In the genomic region with DNA sequence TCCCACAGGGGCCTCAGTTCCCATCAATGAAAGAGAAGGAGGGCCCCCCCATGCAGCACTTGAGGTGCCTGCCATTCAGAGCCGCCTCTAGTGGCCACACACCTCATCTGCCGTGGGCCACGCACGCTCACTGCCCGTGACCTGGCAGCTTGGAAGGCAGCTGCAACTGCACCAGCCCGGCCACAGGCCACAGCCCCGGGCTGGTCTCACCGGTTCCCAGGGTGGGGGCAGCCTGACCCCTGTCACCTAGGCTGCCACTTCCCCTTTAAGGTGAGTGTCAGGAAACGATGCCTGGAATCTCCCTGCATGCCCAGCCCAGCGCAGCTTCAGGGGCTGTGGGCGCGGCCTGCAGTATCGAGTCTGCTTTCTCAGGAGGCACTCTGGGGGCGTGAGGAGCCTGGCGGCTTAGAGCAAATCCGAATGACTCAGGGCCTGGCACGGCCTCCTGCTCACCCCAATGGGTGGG, we compare ENCODE assay signal across 10 cellular contexts. TPM values are rescaled to one million over a fixed set of nuclear protein-coding genes. Genes with fewer than 3 reads are reported as not detected.
A peak's percentile ranks its signal among the peaks of the same experiment; 100 is the strongest.
DNase-seq lines count a peak whose midpoint lies in the region; ATAC-seq, FAIRE-seq and TF ChIP-seq lines count a peak whose summit lies in the region.
"Had no signal": no experiment of that assay in that cellular context is flagged by ENCODE, and none has a peak within 500 bp of the region (broad histone marks: within the 10 kb centered on the region; RNA-seq: fewer than 3 reads in every experiment).

No MANE protein-coding gene starts in this region.

- H4K91ac ChIP-seq in H9 (ENCODE audit: insufficient read length, low read depth, low read length), result no peak overlapping the region

- no peaks in the 10 kb centered on the region for H3K36me3 ChIP-seq in GM12878 (ENCODE audit: control insufficient read depth in 2 of 2, insufficient read depth in 2 of 2, low read length in 1 of 2)
- no peaks in the 10 kb centered on the region for H3K36me3 ChIP-seq in neural progenitor cell
- no peaks in the 10 kb centered on the region for H3K36me3 ChIP-seq in H7 (replicated peaks; ENCODE audit: control insufficient read depth, insufficient read depth, low read length)
- H3K36me3 ChIP-seq: neutrophil, upper lobe of left lung had no signal

- H3K9me3 Mint-ChIP-seq in H9 (no peaks in the 10 kb centered on the region), neural progenitor cell (no peaks in the 10 kb centered on the region)

- CTCF ChIA-PET in GM12878 (lab: Yijun Ruan, JAX), result interaction anchor here (1.9 kb wide), 1 partner anchor 21 kb away, joined by 4 read pairs; no protein-coding TSS in a partner anchor

- no peak overlapping the region for H3K4me3 Mint-ChIP-seq in H9
- H3K4me3 Mint-ChIP-seq in neural progenitor cell, result no peak overlapping the region

- BruUV-seq in GM12878 (replicated peaks; lab: Mats Ljungman, UMichigan), result no TSS peak

- H2BK120ac ChIP-seq in H9 (ENCODE audit: low read depth, low read length, poor library complexity, severe bottlenecking), result no peak overlapping the region

- peaks cover 2 to 12% of the 10 kb centered on the region in 2 experiments for H3K4me1 Mint-ChIP-seq in H9
- H3K4me1 Mint-ChIP-seq in neural progenitor cell, result peaks cover 4% of the 10 kb centered on the region

- H3K4me2 ChIP-seq in H9 (ENCODE audit: insufficient read depth, insufficient read length, low read length) (no peak overlapping the region), GM12878 (ENCODE audit: control insufficient read depth, insufficient read depth) (no peak overlapping the region), neural progenitor cell (no peak overlapping the region)

- no peak overlapping the region for H2BK20ac ChIP-seq in H9 (ENCODE audit: low read depth, low read length, poor library complexity, severe bottlenecking)

- RAD21 ChIA-PET in GM12878 (lab: Charles Lee; ENCODE audit: unreplicated experiment), result no interaction called here

- no CpG with 5 or more reads among the region's 17 CpGs for WGBS in H9 (ENCODE audit: extremely low coverage, insufficient read length, low lambda C conversion rate)
- 13% methylated on average over 17 of the region's 17 CpGs for WGBS in GM12878 (ENCODE audit: insufficient coverage, insufficient replicate concordance, low lambda C conversion rate, missing lambda C conversion rate)

- H3K27ac Mint-ChIP-seq in H9, result peak overlapping the region in 2 of 3 experiments; percentile 60 to 85; a peak in 4 of 7 replicates
- peak overlapping the region; percentile 63 for H3K27ac Mint-ChIP-seq in neural progenitor cell

- DNase-seq in AG20443 (ENCODE audit: low spot score) (peak; percentile 73), H9 (peak; percentile 80), GM12878 (ENCODE audit: low read depth, low spot score) (no peak), neural progenitor cell (ENCODE audit: low spot score) (peak; percentile 85), NCI-H146 (lab: John Stamatoyannopoulos, UW) (no peak), H7 (no peak)

- H3K14ac ChIP-seq in H9 (ENCODE audit: insufficient read depth, low read length), result peak overlapping the region; percentile 8; the same call in 1 of the 2 replicates

- TF ChIP-seq CTCF in H9 (conservative IDR thresholded peaks at IDR 0.05) (peak; percentile 43; the same call in 2 of the 3 replicates), GM12878 (IDR thresholded peaks at IDR 0.05 in 2 of 3, conservative IDR thresholded peaks at IDR 0.05 in 1 of 3; ENCODE audit: control insufficient read depth in 2 of 3, extremely low read depth in 1 of 3, insufficient read depth in 1 of 3, low read depth in 3 of 3, low read length in 3 of 3) (no peak), neural progenitor cell (IDR thresholded peaks at IDR 0.05) (peak; percentile 30)

- no peak overlapping the region for H2AK5ac ChIP-seq in H9 (ENCODE audit: insufficient read length, low read length)

- H3K4ac ChIP-seq in H9 (ENCODE audit: low read depth, low read length), result no peak overlapping the region

- H2BK15ac ChIP-seq in H9 (ENCODE audit: low read depth, low read length), result no peak overlapping the region

- H3K4me3 ChIP-seq in GM12878 (no peak overlapping the region), neural progenitor cell (no peak overlapping the region), H7 (ENCODE audit: insufficient read depth, low read depth, low read length) (no peak overlapping the region)

- H3K9me3 ChIP-seq in H9 (ENCODE audit: control insufficient read depth, low read depth, low read length) (no peaks in the 10 kb centered on the region), GM12878 (replicated peaks; ENCODE audit: control insufficient read depth, insufficient read depth, low read length) (no peaks in the 10 kb centered on the region), neural progenitor cell (ENCODE audit: low read depth) (no peaks in the 10 kb centered on the region)
- H3K9me3 ChIP-seq: neutrophil, upper lobe of left lung had no signal

- no peak for TF ChIP-seq EP300 in GM12878 (IDR thresholded peaks at IDR 0.05; ENCODE audit: borderline replicate concordance in 1 of 2, control insufficient read depth in 1 of 2, low read depth in 2 of 2, low read length in 2 of 2)

- POLR2A ChIA-PET in GM12878 (lab: Charles Lee), result no interaction called here

- H4K20me1 ChIP-seq in H9 (ENCODE audit: control insufficient read depth, insufficient read depth, insufficient read length) (no peaks in the 10 kb centered on the region), GM12878 (ENCODE audit: control insufficient read depth, insufficient read depth) (no peaks in the 10 kb centered on the region), neural progenitor cell (ENCODE audit: low read depth) (no peaks in the 10 kb centered on the region)

- in situ Hi-C loops in GM12878 (cut with MboI), result no loop called here

- H3K18ac ChIP-seq in H9 (ENCODE audit: insufficient read length, low read depth, low read length), result peak overlapping the region; percentile 23

- H3K79me2 ChIP-seq in H9 (ENCODE audit: insufficient read depth, low read length), result no peaks in the 10 kb centered on the region
- no peaks in the 10 kb centered on the region for H3K79me2 ChIP-seq in GM12878 (ENCODE audit: control insufficient read depth, insufficient read depth, low read length)
- H3K79me2 ChIP-seq in neural progenitor cell (ENCODE audit: low read depth), result no peaks in the 10 kb centered on the region

- no peak overlapping the region for H3K56ac ChIP-seq in H9 (ENCODE audit: insufficient read length, low read depth, low read length)

- H3K9ac ChIP-seq in H9 (ENCODE audit: extremely low read depth, insufficient read length, low read length) (no peak overlapping the region), GM12878 (ENCODE audit: control insufficient read depth, insufficient read depth, low read length) (no peak overlapping the region), neural progenitor cell (no peak overlapping the region)

- H2AFZ ChIP-seq in H9 (ENCODE audit: low read length), result no peak overlapping the region
- no peak overlapping the region; the same call in 1 of the 2 replicates for H2AFZ ChIP-seq in GM12878 (ENCODE audit: control insufficient read depth, low read depth, low read length)
- H2AFZ ChIP-seq in neural progenitor cell (replicated peaks), result peak overlapping the region; percentile 44

- H3K23me2 ChIP-seq in H9 (ENCODE audit: insufficient read length, low read depth, low read length, poor library complexity, severe bottlenecking), result no peaks in the 10 kb centered on the region

- no peak overlapping the region for H4K5ac ChIP-seq in H9 (ENCODE audit: insufficient read length, low read depth, low read length)

- H2BK5ac ChIP-seq in H9 (ENCODE audit: insufficient read length, low read length), result no peak overlapping the region

- H4K8ac ChIP-seq in H9 (replicated peaks; ENCODE audit: insufficient read length, low read depth, low read length), result no peak overlapping the region

- no peak overlapping the region for H2BK12ac ChIP-seq in H9 (ENCODE audit: insufficient read length, low read depth, low read length)

- intact Hi-C loops in GM12878 (cut with micrococcal nuclease; ENCODE audit: unreplicated experiment), result no loop called here

- H3K36me3 Mint-ChIP-seq in H9 (ENCODE audit: insufficient read depth in 1 of 3, low read depth in 3 of 3), result no peaks in the 10 kb centered on the region
- H3K36me3 Mint-ChIP-seq in neural progenitor cell, result no peaks in the 10 kb centered on the region

- FAIRE-seq in GM12878 (lab: Jason Lieb, UNC), result no peak

- H3K27me3 ChIP-seq in H9 (ENCODE audit: insufficient read depth, low read length) (no peaks in the 10 kb centered on the region), GM12878 (replicated peaks in 1 of 2; ENCODE audit: control insufficient read depth in 2 of 2, insufficient read depth in 2 of 2, low read length in 1 of 2) (no peaks in the 10 kb centered on the region), neural progenitor cell (no peaks in the 10 kb centered on the region), H7 (ENCODE audit: control insufficient read depth, insufficient read depth, low read length) (no peaks in the 10 kb centered on the region)
- H3K27me3 ChIP-seq: neutrophil, upper lobe of left lung had no signal

- H3K27me3 Mint-ChIP-seq in H9 (ENCODE audit: low read depth) (no peaks in the 10 kb centered on the region), neural progenitor cell (ENCODE audit: insufficient read depth, low read depth) (no peaks in the 10 kb centered on the region)

- no peak for TF ChIP-seq POLR2A in GM12878 (IDR thresholded peaks at IDR 0.05; ENCODE audit: low read depth, low read length)
- no peak for TF ChIP-seq POLR2A in GM18505 (IDR thresholded peaks at IDR 0.05; ENCODE audit: borderline replicate concordance, extremely low read depth, insufficient read depth, insufficient read length)

- H3K23ac ChIP-seq in H9 (ENCODE audit: insufficient read length, low read depth, low read length), result no peak overlapping the region

- H3F3A ChIP-seq in neural progenitor cell (ENCODE audit: low read depth), result no peaks in the 10 kb centered on the region

- H3K27ac ChIP-seq in H9 (ENCODE audit: insufficient read length, low read depth, low read length), result no peak overlapping the region
- no peak overlapping the region for H3K27ac ChIP-seq in GM12878 (ENCODE audit: control insufficient read depth, insufficient read depth)
- no peak overlapping the region for H3K27ac ChIP-seq in neural progenitor cell
- H3K27ac ChIP-seq: neutrophil had no signal

- H3T11ph ChIP-seq in H9 (ENCODE audit: low read length), result no peak overlapping the region

- SMC1A ChIA-PET in GM12878 (lab: Charles Lee; ENCODE audit: uncharacterized antibody, unreplicated experiment), result no interaction called here

- TF ChIP-seq RAD21 in GM12878 (IDR thresholded peaks at IDR 0.05; ENCODE audit: insufficient read depth, low read depth, low read length), result no peak

- peak; percentile 70 for ATAC-seq in GM12878
- ATAC-seq in GM18505 (IDR thresholded peaks at IDR 0.05; ENCODE audit: unreplicated experiment), result no peak
- no peak for ATAC-seq in GM18868 (IDR thresholded peaks at IDR 0.05; ENCODE audit: unreplicated experiment)

- H3K4me1 ChIP-seq in H9 (ENCODE audit: insufficient read depth, low read length) (no peaks in the 10 kb centered on the region), GM12878 (ENCODE audit: control insufficient read depth, insufficient read depth, low read length) (no peaks in the 10 kb centered on the region), neural progenitor cell (no peaks in the 10 kb centered on the region)

- H3K79me1 ChIP-seq in H9 (ENCODE audit: insufficient read depth, low read depth, low read length, poor library complexity, severe bottlenecking), result no peaks in the 10 kb centered on the region

RNA-seq across cellular contexts. Expression of gene MAB21L4, which starts 2.6 kb away (rescaled TPM):
- total RNA-seq in H9 (2021), result 0.15 and 0.37 TPM in 2 replicates
- total RNA-seq in GM12878 (2013; cell fraction: nucleolus; rRNA removed), result not detected in 2 replicates
- total RNA-seq in GM12878 (2014; rRNA removed), result not detected in 2 replicates
- not detected in 2 replicates for total RNA-seq in GM12878 (2014; rRNA removed; fragmentation: Illumina TruSeq; extraction: Trizol)
- total RNA-seq in GM12878 (2021), result not detected in 2 replicates
- polyA plus RNA-seq in GM12878 (2011; ENCODE audit: low read depth), result not detected
- 0.03 TPM in 1 of 2 replicates, not detected in the other for polyA plus RNA-seq in GM12878 (2011; rRNA removed)
- 0.06 TPM in 1 of 2 replicates, not detected in the other for polyA plus RNA-seq in GM12878 (2011; cell fraction: cytosol; rRNA removed)
- 0.07 TPM in 1 of 2 replicates, not detected in the other for polyA plus RNA-seq in GM12878 (2011; cell fraction: nucleus; rRNA removed)
- polyA plus RNA-seq in GM12878 (2012), result not detected in 2 replicates
- not detected in 2 replicates for polyA plus RNA-seq in GM12878 (2014; fragmentation: Illumina TruSeq; extraction: Trizol)
- polyA plus RNA-seq in GM12878 (2014; fragmentation: Nextera tagmentation; extraction: Ambion mirVana), result not detected
- polyA plus RNA-seq in GM12878 (2014; rRNA removed), result not detected in 2 replicates
- not detected for polyA plus RNA-seq in GM12878 (2016; fragmentation: Nextera tagmentation; extraction: Ambion mirVana)
- polyA minus RNA-seq in GM12878 (2011; rRNA and poly(A)+ RNA removed), result not detected in 2 replicates
- not detected in 2 replicates for polyA minus RNA-seq in GM12878 (2011; cell fraction: cytosol; rRNA and poly(A)+ RNA removed)
- polyA minus RNA-seq in GM12878 (2011; cell fraction: nucleus; rRNA and poly(A)+ RNA removed), result not detected in 2 replicates
- not detected in 2 replicates for total RNA-seq in neural progenitor cell (ENCODE audit: low replicate concordance)
- total RNA-seq in H7 (2014; rRNA removed; shearing (Covaris generic)), result not detected in 2 replicates

RNA-seq across cellular contexts. Expression of gene CROCC2, which starts 12.7 kb away (rescaled TPM):
- total RNA-seq in H9 (2021), result not detected in 2 replicates
- total RNA-seq in GM12878 (2013; cell fraction: nucleolus; rRNA removed), result not detected in 2 replicates
- not detected in 2 replicates for total RNA-seq in GM12878 (2014; rRNA removed)
- total RNA-seq in GM12878 (2014; rRNA removed; fragmentation: Illumina TruSeq; extraction: Trizol), result not detected in 2 replicates
- total RNA-seq in GM12878 (2021), result not detected in 2 replicates
- not detected for polyA plus RNA-seq in GM12878 (2011; ENCODE audit: low read depth)
- polyA plus RNA-seq in GM12878 (2011; rRNA removed), result not detected in 2 replicates
- not detected in 2 replicates for polyA plus RNA-seq in GM12878 (2011; cell fraction: cytosol; rRNA removed)
- polyA plus RNA-seq in GM12878 (2011; cell fraction: nucleus; rRNA removed), result not detected in 2 replicates
- polyA plus RNA-seq in GM12878 (2012), result not detected in 2 replicates
- polyA plus RNA-seq in GM12878 (2014; fragmentation: Illumina TruSeq; extraction: Trizol), result not detected in 2 replicates
- polyA plus RNA-seq in GM12878 (2014; fragmentation: Nextera tagmentation; extraction: Ambion mirVana), result not detected
- not detected in 2 replicates for polyA plus RNA-seq in GM12878 (2014; rRNA removed)
- polyA plus RNA-seq in GM12878 (2016; fragmentation: Nextera tagmentation; extraction: Ambion mirVana), result not detected
- not detected in 2 replicates for polyA minus RNA-seq in GM12878 (2011; rRNA and poly(A)+ RNA removed)
- polyA minus RNA-seq in GM12878 (2011; cell fraction: cytosol; rRNA and poly(A)+ RNA removed), result not detected in 2 replicates
- not detected in 2 replicates for polyA minus RNA-seq in GM12878 (2011; cell fraction: nucleus; rRNA and poly(A)+ RNA removed)
- total RNA-seq in neural progenitor cell (ENCODE audit: low replicate concordance), result not detected in 2 replicates
- total RNA-seq in H7 (2014; rRNA removed; shearing (Covaris generic)), result 0.38 TPM in 1 of 2 replicates, not detected in the other

RNA-seq across cellular contexts. Expression of gene AGXT, which starts 24.8 kb away (rescaled TPM):
- total RNA-seq in H9 (2021), result not detected in 2 replicates
- not detected in 2 replicates for total RNA-seq in GM12878 (2013; cell fraction: nucleolus; rRNA removed)
- total RNA-seq in GM12878 (2014; rRNA removed), result not detected in 2 replicates
- total RNA-seq in GM12878 (2014; rRNA removed; fragmentation: Illumina TruSeq; extraction: Trizol), result not detected in 2 replicates
- 0.18 and 0.19 TPM in 2 replicates for total RNA-seq in GM12878 (2021)
- not detected for polyA plus RNA-seq in GM12878 (2011; ENCODE audit: low read depth)
- polyA plus RNA-seq in GM12878 (2011; rRNA removed), result not detected in 2 replicates
- not detected in 2 replicates for polyA plus RNA-seq in GM12878 (2011; cell fraction: cytosol; rRNA removed)
- polyA plus RNA-seq in GM12878 (2011; cell fraction: nucleus; rRNA removed), result not detected in 2 replicates
- not detected in 2 replicates for polyA plus RNA-seq in GM12878 (2012)
- not detected in 2 replicates for polyA plus RNA-seq in GM12878 (2014; fragmentation: Illumina TruSeq; extraction: Trizol)
- not detected for polyA plus RNA-seq in GM12878 (2014; fragmentation: Nextera tagmentation; extraction: Ambion mirVana)
- not detected in 2 replicates for polyA plus RNA-seq in GM12878 (2014; rRNA removed)
- not detected for polyA plus RNA-seq in GM12878 (2016; fragmentation: Nextera tagmentation; extraction: Ambion mirVana)
- polyA minus RNA-seq in GM12878 (2011; rRNA and poly(A)+ RNA removed), result not detected in 2 replicates
- polyA minus RNA-seq in GM12878 (2011; cell fraction: cytosol; rRNA and poly(A)+ RNA removed), result not detected in 2 replicates
- not detected in 2 replicates for polyA minus RNA-seq in GM12878 (2011; cell fraction: nucleus; rRNA and poly(A)+ RNA removed)
- not detected in 2 replicates for total RNA-seq in neural progenitor cell (ENCODE audit: low replicate concordance)
- not detected in 2 replicates for total RNA-seq in H7 (2014; rRNA removed; shearing (Covaris generic))

Comparison
In these comparisons a context has a peak if more than half of its experiments do, and no peak if none do; other contexts are left out.
1. DNase-seq: peak in AG20443 (single experiment), H9 (single experiment) and neural progenitor cell (single experiment); none in GM12878 (single experiment), NCI-H146 (single experiment) and H7 (single experiment).
2. CTCF ChIP-seq: peak in H9 (single experiment) and neural progenitor cell (single experiment); none in GM12878 (0 of 3).